ENCODE assay signal across 14 cellular contexts in the genomic region with DNA sequence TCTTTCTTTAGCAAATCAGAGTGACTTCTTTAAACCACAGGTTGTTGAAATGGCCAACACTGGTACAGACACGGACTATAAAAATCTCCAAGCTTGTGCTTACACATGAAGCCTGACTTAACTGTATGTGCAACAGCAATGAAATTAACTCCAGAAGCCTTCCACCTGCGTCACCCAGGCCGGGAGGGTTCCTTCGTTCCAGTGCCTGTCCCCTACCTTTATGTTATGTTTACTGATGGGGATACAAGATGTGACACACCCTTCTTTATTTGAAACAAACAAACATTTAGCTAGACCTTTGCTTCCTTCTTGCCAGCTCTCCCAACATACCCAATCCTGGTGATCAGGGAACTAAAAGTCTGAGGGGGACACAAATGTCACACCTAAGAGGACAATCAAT.
DNase-seq lines count a peak whose midpoint lies in the region; ATAC-seq and TF ChIP-seq lines count a peak whose summit lies in the region.
"Had no signal": no experiment of that assay in that cellular context is flagged by ENCODE, and none has a peak within 500 bp of the region (broad histone marks: within the 10 kb centered on the region; RNA-seq: fewer than 3 reads in every experiment).

No MANE protein-coding gene starts in this region.

- H3K4me1 Mint-ChIP-seq in natural killer cell: peaks cover 4 to 12% of the 10 kb centered on the region in 2 donors
- H3K4me1 Mint-ChIP-seq in natural killer cell treated with Interleukin-12 subunit alpha and Interleukin-12 subunit beta and Interleukin-15 and Interleukin-18, amount 100 ng/mL, for 72 hours (ENCODE audit: low read depth in 2 of 2): peaks cover 5 to 7% of the 10 kb centered on the region in 2 donors

- H3K36me3 Mint-ChIP-seq in natural killer cell: peaks cover under 1% of the 10 kb centered on the region
- H3K36me3 Mint-ChIP-seq in natural killer cell treated with Interleukin-12 subunit alpha and Interleukin-12 subunit beta and Interleukin-15 and Interleukin-18, amount 100 ng/mL, for 72 hours: peaks cover 27% of the 10 kb centered on the region

- H3K27me3 ChIP-seq in prostate gland (replicated peaks; ENCODE audit: insufficient read depth): no peaks in the 10 kb centered on the region
- H3K27me3 ChIP-seq: BE2C had no signal

- TF ChIP-seq CTCF in natural killer cell (IDR thresholded peaks at IDR 0.05) (no peak), VCaP (conservative IDR thresholded peaks at IDR 0.05) (no peak), prostate gland (IDR thresholded peaks at IDR 0.05) (no peak)

- no peak for TF ChIP-seq POLR2A in prostate gland (IDR thresholded peaks at IDR 0.05)

- no peaks in the 10 kb centered on the region for H3K4me1 ChIP-seq in prostate gland (replicated peaks)
- H3K4me1 ChIP-seq: A549, BE2C had no signal

- peak overlapping the region; percentile 64 to 68 for H3K27ac Mint-ChIP-seq in natural killer cell
- H3K27ac Mint-ChIP-seq in natural killer cell treated with Interleukin-12 subunit alpha and Interleukin-12 subunit beta and Interleukin-15 and Interleukin-18, amount 100 ng/mL, for 72 hours: no peak overlapping the region

- H3K27ac ChIP-seq in VCaP (peak overlapping the region; percentile 15; the same call in 1 of the 2 replicates), prostate gland (peak overlapping the region; percentile 1 to 44)
- H3K27ac ChIP-seq: A549, C4-2B, GM23248 had no signal

- no peaks in the 10 kb centered on the region for H3K9me3 ChIP-seq in prostate gland
- H3K9me3 ChIP-seq: A549, BE2C had no signal

- H3K4me3 ChIP-seq in prostate gland: no peak overlapping the region
- H3K4me3 ChIP-seq: A549, GM23248 had no signal

- ATAC-seq in natural killer cell: no peak
- ATAC-seq in natural killer cell treated with Interleukin-12 subunit alpha and Interleukin-12 subunit beta and Interleukin-15 and Interleukin-18, amount 100 ng/mL, for 72 hours: no peak
- ATAC-seq: A549, HCT116 had no signal

- H3K9me3 Mint-ChIP-seq in natural killer cell: no peaks in the 10 kb centered on the region
- no peaks in the 10 kb centered on the region for H3K9me3 Mint-ChIP-seq in natural killer cell treated with Interleukin-12 subunit alpha and Interleukin-12 subunit beta and Interleukin-15 and Interleukin-18, amount 100 ng/mL, for 72 hours

- H3K4me3 Mint-ChIP-seq in natural killer cell: no peak overlapping the region
- no peak overlapping the region for H3K4me3 Mint-ChIP-seq in natural killer cell treated with Interleukin-12 subunit alpha and Interleukin-12 subunit beta and Interleukin-15 and Interleukin-18, amount 100 ng/mL, for 72 hours

- WGBS in prostate gland: 43% methylated on average over 4 of the region's 4 CpGs

- no peaks in the 10 kb centered on the region for H3K27me3 Mint-ChIP-seq in natural killer cell (ENCODE audit: low read depth in 2 of 2)
- no peaks in the 10 kb centered on the region for H3K27me3 Mint-ChIP-seq in natural killer cell treated with Interleukin-12 subunit alpha and Interleukin-12 subunit beta and Interleukin-15 and Interleukin-18, amount 100 ng/mL, for 72 hours

- H3K36me3 ChIP-seq in prostate gland: peaks cover 0 to 2% of the 10 kb centered on the region in 2 donors

- DNase-seq in natural killer cell (no peak), prostate gland (ENCODE audit: low spot score) (peak; percentile 36), NCI-H2196 treated with DMSO at 0.1 percent for 48 hours (lab: John Stamatoyannopoulos, UW; ENCODE audit: unreplicated experiment) (no peak), globus pallidus (ENCODE audit: low spot score) (no peak), NCI-H345 treated with DMSO at 0.1 percent for 48 hours (lab: John Stamatoyannopoulos, UW; ENCODE audit: unreplicated experiment) (no peak)
- no peak for DNase-seq in natural killer cell treated with Interleukin-12 subunit alpha and Interleukin-12 subunit beta and Interleukin-15 and Interleukin-18, amount 100 ng/mL, for 72 hours (ENCODE audit: low spot score)
- DNase-seq: BE2C, DMS53, GF-D8, GM23248 had no signal

- intact Hi-C loops in natural killer cell (cut with micrococcal nuclease) (no loop called here), prostate gland (cut with DNase I) (no loop called here)

Comparison
In these comparisons a context has a peak if more than half of its experiments do, and no peak if none do; other contexts are left out.
1. H3K27ac Mint-ChIP-seq: peak in natural killer cell (2 of 2); none in natural killer cell treated with Interleukin-12 subunit alpha and Interleukin-12 subunit beta and Interleukin-15 and Interleukin-18, amount 100 ng/mL, for 72 hours (0 of 2).